In the genomic region with DNA sequence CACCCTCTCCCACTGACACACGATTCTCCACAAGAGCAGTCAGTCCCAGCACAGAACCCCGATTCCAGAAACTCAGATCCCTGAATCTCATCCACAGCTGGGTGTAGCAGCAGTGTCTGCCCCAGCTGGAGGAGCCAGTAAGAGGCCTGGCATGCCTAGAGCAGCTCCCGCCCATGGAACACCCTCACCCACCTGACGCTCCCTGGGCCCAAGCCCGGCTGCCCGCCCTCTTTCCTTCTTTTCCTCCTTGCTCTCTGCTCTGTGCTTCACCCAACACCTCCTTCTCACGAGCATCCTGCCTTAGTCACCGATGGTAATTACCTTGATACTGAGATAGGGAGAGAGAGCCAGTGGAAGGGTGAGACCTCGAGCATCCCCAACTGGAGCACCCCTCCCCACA, we compare ENCODE assay signal across 1 cellular context.
TF ChIP-seq lines count a peak whose summit lies in the region.

No MANE protein-coding gene starts in this region.

TF ChIP-seq in SK-N-SH, 30 proteins besides CTCF, POLR2A, EP300 and RAD21 (continued from another document):
- TF ChIP-seq, protein P1, sequence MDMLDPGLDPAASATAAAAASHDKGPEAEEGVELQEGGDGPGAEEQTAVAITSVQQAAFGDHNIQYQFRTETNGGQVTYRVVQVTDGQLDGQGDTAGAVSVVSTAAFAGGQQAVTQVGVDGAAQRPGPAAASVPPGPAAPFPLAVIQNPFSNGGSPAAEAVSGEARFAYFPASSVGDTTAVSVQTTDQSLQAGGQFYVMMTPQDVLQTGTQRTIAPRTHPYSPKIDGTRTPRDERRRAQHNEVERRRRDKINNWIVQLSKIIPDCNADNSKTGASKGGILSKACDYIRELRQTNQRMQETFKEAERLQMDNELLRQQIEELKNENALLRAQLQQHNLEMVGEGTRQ (IDR thresholded peaks at IDR 0.05; ENCODE audit: borderline replicate concordance, low read depth, low read length) = no peak
- TF ChIP-seq TAF1 (IDR thresholded peaks at IDR 0.05; ENCODE audit: borderline replicate concordance, low read depth, low read length) = no peak
- TF ChIP-seq, protein P2, sequence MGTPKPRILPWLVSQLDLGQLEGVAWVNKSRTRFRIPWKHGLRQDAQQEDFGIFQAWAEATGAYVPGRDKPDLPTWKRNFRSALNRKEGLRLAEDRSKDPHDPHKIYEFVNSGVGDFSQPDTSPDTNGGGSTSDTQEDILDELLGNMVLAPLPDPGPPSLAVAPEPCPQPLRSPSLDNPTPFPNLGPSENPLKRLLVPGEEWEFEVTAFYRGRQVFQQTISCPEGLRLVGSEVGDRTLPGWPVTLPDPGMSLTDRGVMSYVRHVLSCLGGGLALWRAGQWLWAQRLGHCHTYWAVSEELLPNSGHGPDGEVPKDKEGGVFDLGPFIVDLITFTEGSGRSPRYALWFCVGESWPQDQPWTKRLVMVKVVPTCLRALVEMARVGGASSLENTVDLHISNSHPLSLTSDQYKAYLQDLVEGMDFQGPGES (IDR thresholded peaks at IDR 0.05; ENCODE audit: low read depth, low read length) = no peak
- no peak for TF ChIP-seq ELF1 (IDR thresholded peaks at IDR 0.05)
